11 cellular contexts compared by ENCODE assay signal in the genomic region with DNA sequence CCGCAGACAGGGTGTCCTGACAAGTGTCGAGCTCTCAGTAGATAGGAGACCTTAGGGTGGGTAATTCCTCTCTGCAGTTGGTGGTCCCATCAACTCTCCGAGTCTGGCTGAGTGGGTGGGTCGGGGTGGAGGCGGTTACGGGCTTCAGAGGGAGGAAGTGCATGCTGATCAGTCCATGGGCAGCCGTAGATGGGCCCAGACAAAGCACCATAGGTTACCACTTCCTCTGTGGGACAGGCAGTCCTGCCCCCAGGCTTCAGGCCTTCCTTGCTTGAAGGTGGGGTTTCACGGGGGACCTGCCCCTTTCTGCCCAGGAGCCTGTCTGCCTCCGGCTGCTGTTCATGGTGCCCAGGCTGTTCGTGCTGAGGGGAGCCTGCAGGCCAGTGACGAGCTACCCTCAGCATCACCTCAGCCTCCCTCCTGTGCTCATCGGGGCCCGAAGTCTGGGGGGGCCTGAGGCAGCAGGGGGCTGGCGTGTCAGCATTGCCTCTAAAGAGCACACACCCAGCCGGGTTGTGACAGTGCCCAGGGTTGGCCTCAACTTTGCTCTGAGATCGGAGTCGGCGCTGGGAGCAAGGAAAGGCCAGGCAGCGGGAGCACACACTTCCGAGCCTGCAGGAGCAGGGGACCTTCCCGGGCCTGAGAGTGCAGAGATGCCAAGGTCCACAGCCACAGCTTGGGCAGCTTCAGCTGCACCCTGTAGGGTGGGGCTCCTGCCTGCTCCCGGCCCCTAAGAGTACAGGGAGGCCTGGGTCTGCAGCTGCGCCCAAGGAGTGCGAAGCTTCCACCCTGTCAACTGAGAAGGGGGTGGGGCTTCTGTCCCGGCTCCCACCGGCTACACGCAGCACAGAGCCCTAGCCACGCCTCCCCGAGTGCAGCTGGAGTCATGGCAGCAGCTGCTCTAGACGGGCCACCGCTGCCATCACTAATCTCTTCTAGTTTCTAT.
DNase-seq lines count a peak whose midpoint lies in the region; ATAC-seq, FAIRE-seq and TF ChIP-seq lines count a peak whose summit lies in the region.
"Had no signal": no experiment of that assay in that cellular context is flagged by ENCODE, and none has a peak within 500 bp of the region (broad histone marks: within the 10 kb centered on the region; RNA-seq: fewer than 3 reads in every experiment).

No MANE protein-coding gene starts in this region.

- TF ChIP-seq CTCF in heart left ventricle (IDR thresholded peaks at IDR 0.05) (no peak), prostate gland (IDR thresholded peaks at IDR 0.05) (no peak)

- 67 to 79% (median 77%) methylated on average over 15 to 31 of the region's 31 CpGs for WGBS in heart left ventricle, 4 donors
- WGBS in prostate gland = 71% methylated on average over 30 of the region's 31 CpGs

- H3K27ac Mint-ChIP-seq in CD4-positive, alpha-beta memory T cell = no peak overlapping the region
- H3K27ac Mint-ChIP-seq: activated naive CD4-positive, alpha-beta T cell treated with anti-CD3 and anti-CD28 coated beads, Interleukin-2, amount 50 U/mL, for 24 hours had no signal

- H3K27me3 ChIP-seq in heart left ventricle (no peaks in the 10 kb centered on the region), prostate gland (replicated peaks; ENCODE audit: insufficient read depth) (no peaks in the 10 kb centered on the region)
- no peaks in the 10 kb centered on the region for H3K27me3 ChIP-seq in CD4-positive, alpha-beta memory T cell (ENCODE audit: insufficient read depth, low read length)

- DNase-seq in H54 (ENCODE audit: insufficient read length, low spot score) (peak; percentile 9), NCI-H2171 treated with DMSO at 0.1 percent for 48 hours (lab: John Stamatoyannopoulos, UW) (peak; percentile 20), heart left ventricle (peak in 3 of 5 donors; percentile 28 to 64 (median 63)), prostate gland (ENCODE audit: low spot score) (peak; percentile 14), DMS114 treated with DMSO at 0.1 percent for 48 hours (lab: John Stamatoyannopoulos, UW; ENCODE audit: unreplicated experiment) (no peak)
- DNase-seq in CD4-positive, alpha-beta memory T cell = no peak
- no peak for DNase-seq in activated CD4-positive, CD25-positive, alpha-beta regulatory T cell treated with anti-CD3 and anti-CD28 coated beads, Interleukin-2, amount 50 U/mL, for 72 hours
- DNase-seq: HCEC 1CT, T1000 had no signal

- H3K36me3 Mint-ChIP-seq in CD4-positive, alpha-beta memory T cell = no peaks in the 10 kb centered on the region
- H3K36me3 Mint-ChIP-seq: activated naive CD4-positive, alpha-beta T cell treated with anti-CD3 and anti-CD28 coated beads, Interleukin-2, amount 50 U/mL, for 24 hours had no signal

- H3K4me1 Mint-ChIP-seq in CD4-positive, alpha-beta memory T cell = no peaks in the 10 kb centered on the region
- H3K4me1 Mint-ChIP-seq: activated naive CD4-positive, alpha-beta T cell treated with anti-CD3 and anti-CD28 coated beads, Interleukin-2, amount 50 U/mL, for 24 hours had no signal

- H3K4me3 ChIP-seq in heart left ventricle (no peak overlapping the region), prostate gland (no peak overlapping the region)
- no peak overlapping the region for H3K4me3 ChIP-seq in CD4-positive, alpha-beta memory T cell (ENCODE audit: low read length in 2 of 2)

- no peak for FAIRE-seq in H54 (lab: Jason Lieb, UNC)

- H3K4me1 ChIP-seq in heart left ventricle (no peaks in the 10 kb centered on the region), prostate gland (replicated peaks) (no peaks in the 10 kb centered on the region)
- H3K4me1 ChIP-seq in CD4-positive, alpha-beta memory T cell (ENCODE audit: insufficient read depth, low read length) = no peaks in the 10 kb centered on the region

- intact Hi-C loops in heart left ventricle (cut with DNase I) = loop anchor here in 1 of 10 donors (10.0 kb wide), 1 partner anchor 215 kb away; no protein-coding TSS in a partner anchor
- intact Hi-C loops in prostate gland (cut with DNase I) = no loop called here
- intact Hi-C loops in CD4-positive, alpha-beta memory T cell (cut with micrococcal nuclease) = no loop called here

- H3K4me3 Mint-ChIP-seq in CD4-positive, alpha-beta memory T cell = no peak overlapping the region
- H3K4me3 Mint-ChIP-seq: activated naive CD4-positive, alpha-beta T cell treated with anti-CD3 and anti-CD28 coated beads, Interleukin-2, amount 50 U/mL, for 24 hours had no signal

- ATAC-seq in heart left ventricle (peak in 3 of 4 donors; percentile 64 to 70 (median 70)), HG03354 (IDR thresholded peaks at IDR 0.05; ENCODE audit: poor library complexity, severe bottlenecking, unreplicated experiment) (no peak)

- H3K9me3 ChIP-seq in heart left ventricle (no peaks in the 10 kb centered on the region), prostate gland (no peaks in the 10 kb centered on the region)
- H3K9me3 ChIP-seq in CD4-positive, alpha-beta memory T cell (ENCODE audit: control insufficient read depth in 1 of 2, low read length in 2 of 2) = no peaks in the 10 kb centered on the region

- POLR2A ChIA-PET in CD4-positive, alpha-beta memory T cell (lab: Charles Lee; ENCODE audit: partially characterized antibody) = no interaction called here

- no peaks in the 10 kb centered on the region for H3K36me3 ChIP-seq in heart left ventricle
- no peaks in the 10 kb centered on the region for H3K36me3 ChIP-seq in prostate gland
- no peaks in the 10 kb centered on the region for H3K36me3 ChIP-seq in CD4-positive, alpha-beta memory T cell (ENCODE audit: insufficient read depth, low read length)

- H3K27ac ChIP-seq in heart left ventricle (no peak overlapping the region), prostate gland (no peak overlapping the region)
- no peak overlapping the region for H3K27ac ChIP-seq in CD4-positive, alpha-beta memory T cell (ENCODE audit: low read depth, low read length)

- H3K27me3 Mint-ChIP-seq in CD4-positive, alpha-beta memory T cell = peaks cover 2 to 3% of the 10 kb centered on the region in 2 donors
- H3K27me3 Mint-ChIP-seq: activated naive CD4-positive, alpha-beta T cell treated with anti-CD3 and anti-CD28 coated beads, Interleukin-2, amount 50 U/mL, for 24 hours had no signal

- CTCF ChIA-PET in CD4-positive, alpha-beta memory T cell (lab: Charles Lee; ENCODE audit: partially characterized antibody) = interaction anchor here (0.8 kb wide), 1 partner anchor 263 kb away, joined by 3 read pairs; no protein-coding TSS in a partner anchor

- TF ChIP-seq POLR2A in H54 (IDR thresholded peaks at IDR 0.05; ENCODE audit: low read depth, low read length) (no peak), heart left ventricle (IDR thresholded peaks at IDR 0.05) (no peak), prostate gland (IDR thresholded peaks at IDR 0.05) (no peak)

- H3K9me3 Mint-ChIP-seq in CD4-positive, alpha-beta memory T cell = peaks cover 0 to 3% (median 0%) of the 10 kb centered on the region in 8 donors

Comparison
In these comparisons a context has a peak if more than half of its experiments do, and no peak if none do; other contexts are left out.
1. DNase-seq: peak in H54 (single experiment), NCI-H2171 treated with DMSO at 0.1 percent for 48 hours (single experiment), heart left ventricle (3 of 5) and prostate gland (single experiment); none in DMS114 treated with DMSO at 0.1 percent for 48 hours (single experiment), CD4-positive, alpha-beta memory T cell (0 of 5) and activated CD4-positive, CD25-positive, alpha-beta regulatory T cell treated with anti-CD3 and anti-CD28 coated beads, Interleukin-2, amount 50 U/mL, for 72 hours (single experiment).